Comparison of ENCODE assay signal across 10 cellular contexts in genomic region chr13:113122571-113123225, GRCh38. TPM values are rescaled to one million over a fixed set of nuclear protein-coding genes. Genes with fewer than 3 reads are reported as not detected.
A peak's percentile ranks its signal among the peaks of the same experiment; 100 is the strongest.
DNase-seq lines count a peak whose midpoint lies in the region; ATAC-seq and TF ChIP-seq lines count a peak whose summit lies in the region.
"Had no signal": no experiment of that assay in that cellular context is flagged by ENCODE, and none has a peak within 500 bp of the region (broad histone marks: within the 10 kb centered on the region; RNA-seq: fewer than 3 reads in every experiment).

TSS of gene F10 (plus strand) at chr13:113122799. CDS start at chr13:113122856, 57 bp downstream.

- peak within 1 kb of the TSS; percentile 16 for H3K4me3 ChIP-seq in SJSA1

- intact Hi-C loops in Right ventricle myocardium inferior (cut with DNase I), result no loop called here

- H3K9me3 ChIP-seq in SJSA1 (replicated peaks), result no peaks in the 10 kb centered on the region

- no peak within 1 kb of the TSS for H3K27ac ChIP-seq in SJSA1
- H3K27ac ChIP-seq: epithelial cell of prostate had no signal

- peaks cover 6% of the 10 kb centered on the region; the same call in 1 of the 2 replicates for H3K4me1 ChIP-seq in SJSA1 (replicated peaks)

- in situ Hi-C loops in KBM-7 (cut with MboI; ENCODE audit: low pct_unique_long_range_greater_than_20kb, low sequenced_read_pairs), result no loop called here

- H3K27me3 ChIP-seq in SJSA1 (replicated peaks), result no peaks in the 10 kb centered on the region

- ATAC-seq in Right ventricle myocardium inferior, result peak; percentile 94
- peak; percentile 63 for ATAC-seq in omental fat pad (ENCODE audit: low FRiP score)
- ATAC-seq in GM18870 (IDR thresholded peaks at IDR 0.05; ENCODE audit: unreplicated experiment), result no peak

- peak; percentile 68 for DNase-seq in AG09319 (ENCODE audit: extremely low read depth, low read depth)
- peak; percentile 13 to 57 for DNase-seq in SJSA1 (ENCODE audit: low read depth in 1 of 2, low spot score in 2 of 2)
- peak; percentile 86 for DNase-seq in Right ventricle myocardium inferior (ENCODE audit: missing footprints)
- DNase-seq in omental fat pad (ENCODE audit: low spot score), result no peak
- DNase-seq in KBM-7, result no peak
- DNase-seq in NCI-H1092 (lab: John Stamatoyannopoulos, UW), result no peak
- DNase-seq in NCI-H187 treated with DMSO at 0.1 percent for 48 hours (lab: John Stamatoyannopoulos, UW), result no peak
- DNase-seq: activated CD4-positive, alpha-beta T cell treated with anti-CD3 and anti-CD28 coated beads for 48 hours had no signal

- no peak for TF ChIP-seq CTCF in AG09319 (IDR thresholded peaks at IDR 0.05; ENCODE audit: low read depth, low read length)
- no peak for TF ChIP-seq CTCF in omental fat pad (IDR thresholded peaks at IDR 0.05)

- no peaks in the 10 kb centered on the region for H3K36me3 ChIP-seq in SJSA1

RNA-seq across cellular contexts. Expression of gene F10, which starts in this region (rescaled TPM):
- total RNA-seq in SJSA1 (2014; rRNA removed; shearing (Covaris generic)), result 3.9 and 4.8 TPM in 2 replicates
- total RNA-seq in Right ventricle myocardium inferior (5.2 TPM), omental fat pad (10 to 100 TPM; 10.8 to 51.1 (median 13.6) TPM)

Comparison
In these comparisons a context has a peak if more than half of its experiments do, and no peak if none do; other contexts are left out.
1. DNase-seq: peak in AG09319 (single experiment), SJSA1 (2 of 2) and Right ventricle myocardium inferior (single experiment); none in omental fat pad (single experiment), KBM-7 (single experiment), NCI-H1092 (single experiment) and NCI-H187 treated with DMSO at 0.1 percent for 48 hours (single experiment).